Comparison of ENCODE assay signal across 8 cellular contexts in the genomic region with DNA sequence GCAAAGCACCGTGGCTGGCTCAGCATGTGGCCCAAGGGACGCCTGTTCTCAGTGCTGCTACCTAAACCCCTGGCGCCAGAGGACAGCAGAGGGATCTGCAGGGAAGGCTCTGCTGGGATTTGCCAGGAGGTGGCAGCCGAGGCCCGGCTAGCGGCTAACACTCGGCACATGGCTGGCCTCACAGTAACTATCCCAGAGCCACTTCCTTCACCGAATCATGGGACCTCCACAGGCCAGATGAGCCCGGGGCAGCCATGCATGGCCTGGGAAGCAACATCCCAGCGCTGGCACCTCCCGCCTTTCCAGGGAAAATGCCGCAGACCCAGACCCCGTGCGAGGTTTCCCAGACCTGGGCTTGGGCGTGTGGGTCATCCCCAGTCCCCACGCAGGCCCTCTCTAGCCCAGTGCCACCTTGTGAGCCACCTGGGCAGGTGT. TPM values are rescaled to one million over a fixed set of nuclear protein-coding genes. Genes with fewer than 3 reads are reported as not detected.
DNase-seq lines count a peak whose midpoint lies in the region; ATAC-seq, FAIRE-seq and TF ChIP-seq lines count a peak whose summit lies in the region.

No MANE protein-coding gene starts in this region.

- TF ChIP-seq CTCF in IMR-90 (conservative IDR thresholded peaks at IDR 0.05; ENCODE audit: low read depth, low read length) (peak; percentile 100), K562 (IDR thresholded peaks at IDR 0.05 in 2 of 3, conservative IDR thresholded peaks at IDR 0.05 in 1 of 3; ENCODE audit: insufficient read depth in 2 of 3, low read depth in 1 of 3, low read length in 3 of 3) (peak; percentile 91 to 100 (median 99)), smooth muscle cell (IDR thresholded peaks at IDR 0.05; ENCODE audit: borderline replicate concordance, insufficient read depth, poor library complexity, severe bottlenecking) (peak; percentile 74)

- no peak overlapping the region for H3K14ac ChIP-seq in IMR-90 (replicated peaks; ENCODE audit: low read depth, low read length)

- no peak overlapping the region for H2BK5ac ChIP-seq in IMR-90 (ENCODE audit: low read depth, low read length, poor library complexity, severe bottlenecking)

- dilution Hi-C loops in IMR-90 (cut with HindIII; ENCODE audit: low sequenced_read_pairs, unreplicated experiment), result no loop called here

- FAIRE-seq in K562 (lab: Jason Lieb, UNC), result peak; percentile 54

- H3K4me2 ChIP-seq in IMR-90 (ENCODE audit: low read depth, low read length) (no peak overlapping the region), K562 (ENCODE audit: insufficient read depth, low read length) (no peak overlapping the region), smooth muscle cell (no peak overlapping the region)

- TF ChIP-seq EP300 in K562 (IDR thresholded peaks at IDR 0.05; ENCODE audit: low read length), result no peak

- H2AFZ ChIP-seq in IMR-90 (replicated peaks; ENCODE audit: low read length, poor library complexity), result peak overlapping the region; percentile 85
- H2AFZ ChIP-seq in K562 (ENCODE audit: low read depth, low read length), result peak overlapping the region; percentile 63
- H2AFZ ChIP-seq in smooth muscle cell (ENCODE audit: low read depth), result no peak overlapping the region

- TF ChIP-seq POLR2A in IMR-90 (IDR thresholded peaks at IDR 0.05; ENCODE audit: low read depth, low read length), result peak; percentile 45; the same call in 1 of the 2 replicates
- no peak for TF ChIP-seq POLR2A in K562 (conservative IDR thresholded peaks at IDR 0.05)

- no peak overlapping the region for H4K91ac ChIP-seq in IMR-90 (ENCODE audit: insufficient read depth, low read depth, low read length)

- in situ Hi-C loops in IMR-90 (cut with MboI; ENCODE audit: low sequenced_read_pairs), result loop anchor here (5.0 to 10.0 kb wide), 3 partner anchors 124 to 412 kb away; no protein-coding TSS in a partner anchor
- in situ Hi-C loops in K562 (cut with MboI), result loop anchor here (5.0 to 10.0 kb wide), 3 partner anchors 124 to 412 kb away; no protein-coding TSS in a partner anchor

- H4K8ac ChIP-seq in IMR-90 (ENCODE audit: low read depth in 2 of 2, low read length in 2 of 2), result no peak overlapping the region

- H2AK5ac ChIP-seq in IMR-90 (ENCODE audit: low read depth, low read length), result no peak overlapping the region

- POLR2A ChIA-PET in IMR-90 (lab: Charles Lee; ENCODE audit: unreplicated experiment), result no interaction called here
- POLR2A ChIA-PET in K562 (lab: Yijun Ruan, JAX), result interaction anchor here (0.7 kb wide), 1 partner anchor 185 kb away, joined by 3 read pairs; no protein-coding TSS in a partner anchor

- H3K36me3 ChIP-seq in IMR-90 (ENCODE audit: control insufficient read depth, insufficient read depth, low read length) (no peaks in the 10 kb centered on the region), K562 (ENCODE audit: control insufficient read depth, insufficient read depth, low read length) (no peaks in the 10 kb centered on the region), smooth muscle cell (ENCODE audit: low read depth) (no peaks in the 10 kb centered on the region)

- TF ChIP-seq RAD21 in IMR-90 (IDR thresholded peaks at IDR 0.05; ENCODE audit: low read length) (peak; percentile 99), K562 (CRISPR knock-in tag; conservative IDR thresholded peaks at IDR 0.05 in 1 of 2, IDR thresholded peaks at IDR 0.05 in 1 of 2) (peak; percentile 89 to 94)

- no peak overlapping the region for H3K56ac ChIP-seq in IMR-90 (ENCODE audit: extremely low read depth, insufficient read depth, low read length)

- intact Hi-C loops in IMR-90 (cut with micrococcal nuclease), result loop anchor here (1.0 kb wide), 3 partner anchors 129 to 414 kb away; no protein-coding TSS in a partner anchor
- intact Hi-C loops in K562 (cut with micrococcal nuclease), result loop anchor here (1.0 kb wide), 2 partner anchors 129 to 230 kb away; no protein-coding TSS in a partner anchor

- H2BK120ac ChIP-seq in IMR-90 (ENCODE audit: low read depth, low read length), result no peak overlapping the region

- DNase-seq in COLO668 (lab: John Stamatoyannopoulos, UW; ENCODE audit: unreplicated experiment) (peak; percentile 80), IMR-90 (peak; percentile 71), T-helper 9 cell (peak; percentile 34), K562 (ENCODE audit: extremely low read depth in 1 of 4, low spot score in 3 of 4) (peak; percentile 71 to 80 (median 74)), hypothalamus (lab: John Stamatoyannopoulos, UW) (peak in 47 of 51 donors; percentile 10 to 85 (median 63)), smooth muscle cell (lab: John Stamatoyannopoulos, UW; ENCODE audit: unreplicated experiment) (peak; percentile 13)
- DNase-seq in NK-92 treated with Interleukin-12 subunit alpha and Interleukin-12 subunit beta, amount 100 ng/mL, for 24 hours (lab: John Stamatoyannopoulos, UW), result no peak

- ATAC-seq in GM19467 (IDR thresholded peaks at IDR 0.05; ENCODE audit: unreplicated experiment), result peak; percentile 70
- ATAC-seq in IMR-90 (ENCODE audit: low read depth), result peak; percentile 99
- ATAC-seq in K562, result peak; percentile 100

- 58% methylated on average over 12 of the region's 16 CpGs; no CpG with 5 or more reads in 1 of the 2 experiments for WGBS in IMR-90 (ENCODE audit: extremely low coverage in 2 of 2, insufficient read length in 1 of 2), 2 experiments
- WGBS in K562 (ENCODE audit: insufficient coverage, low coverage, missing lambda C conversion rate), result 22% methylated on average over 11 of the region's 16 CpGs
- WGBS in smooth muscle cell (ENCODE audit: low lambda C conversion rate), result 49% methylated on average over 16 of the region's 16 CpGs

- BruUV-seq in IMR-90 (replicated peaks; lab: Mats Ljungman, UMichigan), result no TSS peak
- no TSS peak for BruUV-seq in K562 (replicated peaks; lab: Mats Ljungman, UMichigan)

- H3K18ac ChIP-seq in IMR-90 (ENCODE audit: low read depth, low read length), result no peak overlapping the region

- no peak overlapping the region for H3K9ac ChIP-seq in IMR-90 (ENCODE audit: low read depth, low read length)
- H3K9ac ChIP-seq in K562 (ENCODE audit: insufficient read depth in 1 of 2, low read depth in 2 of 2, low read length in 2 of 2), result no peak overlapping the region
- no peak overlapping the region for H3K9ac ChIP-seq in smooth muscle cell (ENCODE audit: low read depth)

- H3K9me1 ChIP-seq in IMR-90 (ENCODE audit: insufficient read depth, low read length), result no peaks in the 10 kb centered on the region
- no peaks in the 10 kb centered on the region for H3K9me1 ChIP-seq in K562 (ENCODE audit: control insufficient read depth, insufficient read depth, low read length)

- H3K9me3 ChIP-seq in IMR-90 (ENCODE audit: control insufficient read depth, insufficient read depth, low read length), result no peaks in the 10 kb centered on the region
- H3K9me3 ChIP-seq in K562 (replicated peaks; ENCODE audit: control insufficient read depth, insufficient read depth, low read depth, low read length), result no peaks in the 10 kb centered on the region
- H3K9me3 ChIP-seq in smooth muscle cell (replicated peaks; ENCODE audit: low read depth), result no peaks in the 10 kb centered on the region

- H3K79me1 ChIP-seq in IMR-90 (ENCODE audit: low read depth in 1 of 2, low read length in 2 of 2), result no peaks in the 10 kb centered on the region

- H2AK9ac ChIP-seq in IMR-90 (replicated peaks; ENCODE audit: low read depth, low read length, poor library complexity), result peak overlapping the region; percentile 67

- H3K23ac ChIP-seq in IMR-90 (ENCODE audit: low read depth, low read length), result no peak overlapping the region

- H4K20me1 ChIP-seq in IMR-90 (ENCODE audit: insufficient read depth, low read length) (no peaks in the 10 kb centered on the region), K562 (replicated peaks; ENCODE audit: control insufficient read depth, insufficient read depth, low read length) (no peaks in the 10 kb centered on the region; the same call in 1 of the 2 replicates), smooth muscle cell (ENCODE audit: low read depth) (no peaks in the 10 kb centered on the region)

- H4K5ac ChIP-seq in IMR-90 (ENCODE audit: low read depth, low read length), result no peak overlapping the region

- H3K4me1 ChIP-seq in IMR-90 (ENCODE audit: control insufficient read depth, insufficient read depth, low read length) (no peaks in the 10 kb centered on the region), K562 (replicated peaks in 1 of 2; ENCODE audit: control insufficient read depth in 2 of 2, insufficient read depth in 2 of 2, low read length in 2 of 2) (peaks cover 0 to 25% of the 10 kb centered on the region in 2 experiments; a peak in 2 of 5 replicates), smooth muscle cell (ENCODE audit: low read depth) (no peaks in the 10 kb centered on the region)

- H3K4me3 ChIP-seq in IMR-90 (ENCODE audit: insufficient read depth, low read depth, low read length), result no peak overlapping the region
- H3K4me3 ChIP-seq in K562, result no peak overlapping the region
- no peak overlapping the region for H3K4me3 ChIP-seq in smooth muscle cell

- H3K27ac ChIP-seq in IMR-90 (ENCODE audit: insufficient read depth, low read length), result no peak overlapping the region
- H3K27ac ChIP-seq in K562 (ENCODE audit: extremely low read depth, low read depth, low read length), result no peak overlapping the region
- H3K27ac ChIP-seq in smooth muscle cell (ENCODE audit: low read depth), result no peak overlapping the region

- no peak overlapping the region for H2BK15ac ChIP-seq in IMR-90 (ENCODE audit: low read depth, low read length)

- no peak overlapping the region for H2BK20ac ChIP-seq in IMR-90 (ENCODE audit: low read depth, low read length)

- no peak overlapping the region for H3K4ac ChIP-seq in IMR-90 (ENCODE audit: low read depth, low read length)

- H3K79me2 ChIP-seq in K562 (ENCODE audit: control insufficient read depth, insufficient read depth, low read length) (no peaks in the 10 kb centered on the region), smooth muscle cell (ENCODE audit: low read depth) (no peaks in the 10 kb centered on the region)

- H3K27me3 ChIP-seq in IMR-90 (ENCODE audit: control insufficient read depth, insufficient read depth, low read length), result no peaks in the 10 kb centered on the region
- peaks cover 0 to 14% of the 10 kb centered on the region in 2 experiments; a peak in 2 of 5 replicates for H3K27me3 ChIP-seq in K562 (ENCODE audit: control insufficient read depth in 2 of 2, insufficient read depth in 2 of 2, low read length in 2 of 2)
- no peaks in the 10 kb centered on the region for H3K27me3 ChIP-seq in smooth muscle cell (ENCODE audit: low read depth)

- CTCF ChIA-PET in IMR-90 (lab: Yijun Ruan, JAX), result no interaction called here
- CTCF ChIA-PET in K562 (lab: Yijun Ruan, JAX; ENCODE audit: low intra/inter-chr PET ratio), result interaction anchor here (0.6 to 1.4 kb wide), 3 partner anchors 14 to 230 kb away, joined by 3 to 14 read pairs (median 4); no protein-coding TSS in a partner anchor

- no peaks in the 10 kb centered on the region for H3F3A ChIP-seq in smooth muscle cell (ENCODE audit: low read depth)

RNA-seq across cellular contexts. Expression of gene DPYSL4, which starts 36.4 kb away (rescaled TPM):
- total RNA-seq in IMR-90 (2012; rRNA removed) (7.2 and 8.1 TPM in 2 replicates), K562 (2014; rRNA removed) (not detected in 2 replicates), K562 (2014; rRNA removed; fragmentation: Illumina TruSeq; extraction: Trizol) (not detected in 2 replicates), K562 (2015; rRNA removed; fragmentation: Illumina TruSeq; extraction: Trizol) (not detected in 2 replicates), K562 (2021) (0.11 TPM in 1 of 2 replicates, not detected in the other), smooth muscle cell (7.4 and 7.6 TPM in 2 replicates)
- polyA plus RNA-seq in IMR-90 (2012; rRNA removed) (30.5 and 33.7 TPM in 2 replicates), K562 (2011; rRNA removed) (0.03 TPM in 1 of 2 replicates, not detected in the other), K562 (2014; fragmentation: Illumina TruSeq; extraction: Trizol) (not detected in 2 replicates), K562 (2014; fragmentation: Nextera tagmentation; extraction: Ambion mirVana) (not detected), K562 (2014; rRNA removed) (not detected in 2 replicates), smooth muscle cell (6.0 and 8.2 TPM in 2 replicates)
- polyA plus RNA-seq in IMR-90 (2012; cell fraction: cytosol; rRNA removed), result 21.2 and 32.9 TPM in 2 replicates
- polyA plus RNA-seq in IMR-90 (2012; cell fraction: nucleus; rRNA removed; ENCODE audit: low replicate concordance), result 68.7 and 195 TPM in 2 replicates
- total RNA-seq in K562 (2011; cell fraction: chromatin; rRNA removed; ENCODE audit: low replicate concordance), result 0.25 and 0.32 TPM in 2 replicates
- 0.26 TPM in 1 of 2 replicates, not detected in the other for total RNA-seq in K562 (2011; cell fraction: nucleolus; rRNA removed)
- total RNA-seq in K562 (2011; cell fraction: nucleoplasm; rRNA removed), result 0.15 TPM in 1 of 2 replicates, not detected in the other
- polyA plus RNA-seq in K562 (2011; cell fraction: cytosol; rRNA removed), result not detected in 2 replicates
- 0.08 and 0.40 TPM in 2 replicates for polyA plus RNA-seq in K562 (2011; cell fraction: nucleus; rRNA removed)
- 0.07 and 0.24 TPM in 2 replicates for polyA plus RNA-seq in K562 (2012)
- not detected in 2 replicates for polyA minus RNA-seq in K562 (2011; rRNA and poly(A)+ RNA removed)
- not detected in 2 replicates for polyA minus RNA-seq in K562 (2011; cell fraction: cytosol; rRNA and poly(A)+ RNA removed)
- 0.54 TPM in 1 of 2 replicates, not detected in the other for polyA minus RNA-seq in K562 (2011; cell fraction: nucleus; rRNA and poly(A)+ RNA removed)
